1 cellular context compared by ENCODE assay signal in genomic region chr13:94119360-94119936, GRCh38.
TF ChIP-seq lines count a peak whose summit lies in the region.

No MANE protein-coding gene starts in this region.

TF ChIP-seq in HepG2, 621 proteins besides CTCF, POLR2A, EP300 and RAD21 (continued from another document and continues in another):
- no peak for TF ChIP-seq ZHX2 (IDR thresholded peaks at IDR 0.05; ENCODE audit: low read depth)
- no peak for TF ChIP-seq ZHX2 (CRISPR knock-in tag; IDR thresholded peaks at IDR 0.05; ENCODE audit: borderline replicate concordance)
- no peak for TF ChIP-seq ELF1 (CRISPR knock-in tag; IDR thresholded peaks at IDR 0.05)
- TF ChIP-seq CHD4 (IDR thresholded peaks at IDR 0.05; ENCODE audit: borderline replicate concordance, low read length) = peak; percentile 96
- no peak for TF ChIP-seq ZNF564 (CRISPR knock-in tag; IDR thresholded peaks at IDR 0.05)
- peak; percentile 71; the same call in 1 of the 2 replicates for TF ChIP-seq ARID3A (IDR thresholded peaks at IDR 0.05; ENCODE audit: low read depth, low read length)
- TF ChIP-seq ZNF775 (CRISPR knock-in tag; IDR thresholded peaks at IDR 0.05; ENCODE audit: borderline replicate concordance) = 0 out of 2 replicates have a peak, but pooled peaks have one; percentile 67
- no peak for TF ChIP-seq ZNF275 (CRISPR knock-in tag; IDR thresholded peaks at IDR 0.05; ENCODE audit: borderline replicate concordance)
- TF ChIP-seq ZNF318 (CRISPR knock-in tag; IDR thresholded peaks at IDR 0.05) = 0 out of 2 replicates have a peak, but pooled peaks have one; percentile 45
- TF ChIP-seq ZNF34 (CRISPR knock-in tag; IDR thresholded peaks at IDR 0.05; ENCODE audit: borderline replicate concordance) = no peak
- TF ChIP-seq RXRB (CRISPR knock-in tag; IDR thresholded peaks at IDR 0.05; ENCODE audit: borderline replicate concordance) = peak; percentile 82
- no peak for TF ChIP-seq YEATS2 (CRISPR knock-in tag; IDR thresholded peaks at IDR 0.05; ENCODE audit: borderline replicate concordance)
- no peak for TF ChIP-seq ZNF709 (CRISPR knock-in tag; IDR thresholded peaks at IDR 0.05)
- no peak for TF ChIP-seq FOXM1 (CRISPR knock-in tag; IDR thresholded peaks at IDR 0.05)
- TF ChIP-seq REXO4 (CRISPR knock-in tag; IDR thresholded peaks at IDR 0.05; ENCODE audit: borderline replicate concordance) = no peak
- TF ChIP-seq ZKSCAN5 (CRISPR knock-in tag; IDR thresholded peaks at IDR 0.05) = no peak
- TF ChIP-seq ATF4 (CRISPR knock-in tag; IDR thresholded peaks at IDR 0.05) = no peak
- no peak for TF ChIP-seq ZBTB49 (CRISPR knock-in tag; IDR thresholded peaks at IDR 0.05; ENCODE audit: borderline replicate concordance)
- TF ChIP-seq THAP11 (CRISPR knock-in tag; IDR thresholded peaks at IDR 0.05) = peak; percentile 45
- no peak for TF ChIP-seq TMF1 (CRISPR knock-in tag; IDR thresholded peaks at IDR 0.05; ENCODE audit: low read depth)
- TF ChIP-seq HNF4G (IDR thresholded peaks at IDR 0.05; ENCODE audit: borderline replicate concordance, low read depth, low read length) = peak; percentile 66
- TF ChIP-seq HNF4G (CRISPR knock-in tag; IDR thresholded peaks at IDR 0.05; ENCODE audit: borderline replicate concordance, low read depth) = 0 out of 2 replicates have a peak, but pooled peaks have one; percentile 37
- TF ChIP-seq ZNF616 (CRISPR knock-in tag; IDR thresholded peaks at IDR 0.05; ENCODE audit: low read depth) = no peak
- no peak for TF ChIP-seq ZFP41 (CRISPR knock-in tag; IDR thresholded peaks at IDR 0.05; ENCODE audit: borderline replicate concordance)
- no peak; the same call in 1 of the 2 replicates for TF ChIP-seq ZNF333 (CRISPR knock-in tag; IDR thresholded peaks at IDR 0.05; ENCODE audit: borderline replicate concordance)
- no peak for TF ChIP-seq ZKSCAN8 (CRISPR knock-in tag; IDR thresholded peaks at IDR 0.05; ENCODE audit: borderline replicate concordance)
- no peak for TF ChIP-seq ZNF446 (CRISPR knock-in tag; IDR thresholded peaks at IDR 0.05)
- TF ChIP-seq ZNF816 (CRISPR knock-in tag; IDR thresholded peaks at IDR 0.05; ENCODE audit: borderline replicate concordance) = peak; percentile 57; the same call in 1 of the 2 replicates
- peak; percentile 50; the same call in 1 of the 2 replicates for TF ChIP-seq KDM6A (CRISPR knock-in tag; IDR thresholded peaks at IDR 0.05; ENCODE audit: low read depth)
- no peak for TF ChIP-seq SP4 (CRISPR knock-in tag; IDR thresholded peaks at IDR 0.05)
- TF ChIP-seq ZNF264 (CRISPR knock-in tag; IDR thresholded peaks at IDR 0.05) = no peak
- TF ChIP-seq ISL2 (CRISPR knock-in tag; IDR thresholded peaks at IDR 0.05) = peak; percentile 67; the same call in 1 of the 2 replicates
- TF ChIP-seq SIN3A (IDR thresholded peaks at IDR 0.05; ENCODE audit: borderline replicate concordance, low read depth, low read length) = no peak
- no peak for TF ChIP-seq ARNT (IDR thresholded peaks at IDR 0.05)
- TF ChIP-seq ZFYVE20 (CRISPR knock-in tag; IDR thresholded peaks at IDR 0.05; ENCODE audit: borderline replicate concordance, low read depth) = no peak
- no peak for TF ChIP-seq ZFP62 (CRISPR knock-in tag; IDR thresholded peaks at IDR 0.05)
- no peak for TF ChIP-seq DR1 (CRISPR knock-in tag; IDR thresholded peaks at IDR 0.05)
- no peak for TF ChIP-seq NPAS2 (CRISPR knock-in tag; IDR thresholded peaks at IDR 0.05; ENCODE audit: borderline replicate concordance)
- peak; percentile 84 for TF ChIP-seq ZNF556 (CRISPR knock-in tag; IDR thresholded peaks at IDR 0.05; ENCODE audit: borderline replicate concordance)
- no peak for TF ChIP-seq HOXA9 (CRISPR knock-in tag; IDR thresholded peaks at IDR 0.05; ENCODE audit: borderline replicate concordance)
- TF ChIP-seq ZNF782 (CRISPR knock-in tag; IDR thresholded peaks at IDR 0.05; ENCODE audit: borderline replicate concordance) = peak; percentile 56; the same call in 1 of the 2 replicates
- TF ChIP-seq JARID2 (CRISPR knock-in tag; IDR thresholded peaks at IDR 0.05; ENCODE audit: insufficient replicate concordance) = no peak
